1 cellular context compared by ENCODE assay signal in the genomic region with DNA sequence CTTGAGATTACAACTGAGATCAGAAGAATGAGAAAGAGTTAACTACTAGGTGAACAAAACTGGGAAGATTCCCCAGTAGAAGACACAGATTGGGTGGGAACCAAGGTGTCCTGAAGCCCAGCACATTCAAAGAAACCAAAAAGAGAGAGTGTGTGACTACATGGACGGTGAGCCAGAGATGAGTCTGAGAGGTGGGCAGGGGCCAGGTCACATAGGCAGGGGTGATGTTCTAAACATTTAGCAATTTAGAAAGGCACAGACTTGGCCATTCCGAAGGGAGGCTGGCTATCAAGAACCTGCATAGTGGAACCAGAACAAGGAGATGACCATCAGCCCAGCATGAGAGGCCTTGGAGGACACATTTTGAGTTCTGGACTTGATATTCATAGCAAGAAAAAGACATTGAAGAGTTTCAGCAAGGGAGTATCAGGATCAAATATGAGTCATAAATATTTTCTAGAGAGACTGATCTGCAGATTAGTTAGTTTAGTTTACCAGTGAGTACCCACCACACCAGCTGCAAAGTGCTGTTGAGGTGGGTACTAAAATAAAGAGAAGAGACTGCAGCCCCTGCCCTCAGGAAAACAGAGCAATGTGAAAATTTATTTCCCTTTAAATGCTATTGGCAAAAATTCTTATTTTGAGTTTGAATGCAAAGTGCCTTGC.
TF ChIP-seq lines count a peak whose summit lies in the region.

No MANE protein-coding gene starts in this region.

TF ChIP-seq in SK-N-SH treated with all-trans-retinoic acid at 6 μM for 48 hours, 23 proteins besides CTCF, POLR2A, EP300 and RAD21 (continued from another document):
- TF ChIP-seq, protein P1, sequence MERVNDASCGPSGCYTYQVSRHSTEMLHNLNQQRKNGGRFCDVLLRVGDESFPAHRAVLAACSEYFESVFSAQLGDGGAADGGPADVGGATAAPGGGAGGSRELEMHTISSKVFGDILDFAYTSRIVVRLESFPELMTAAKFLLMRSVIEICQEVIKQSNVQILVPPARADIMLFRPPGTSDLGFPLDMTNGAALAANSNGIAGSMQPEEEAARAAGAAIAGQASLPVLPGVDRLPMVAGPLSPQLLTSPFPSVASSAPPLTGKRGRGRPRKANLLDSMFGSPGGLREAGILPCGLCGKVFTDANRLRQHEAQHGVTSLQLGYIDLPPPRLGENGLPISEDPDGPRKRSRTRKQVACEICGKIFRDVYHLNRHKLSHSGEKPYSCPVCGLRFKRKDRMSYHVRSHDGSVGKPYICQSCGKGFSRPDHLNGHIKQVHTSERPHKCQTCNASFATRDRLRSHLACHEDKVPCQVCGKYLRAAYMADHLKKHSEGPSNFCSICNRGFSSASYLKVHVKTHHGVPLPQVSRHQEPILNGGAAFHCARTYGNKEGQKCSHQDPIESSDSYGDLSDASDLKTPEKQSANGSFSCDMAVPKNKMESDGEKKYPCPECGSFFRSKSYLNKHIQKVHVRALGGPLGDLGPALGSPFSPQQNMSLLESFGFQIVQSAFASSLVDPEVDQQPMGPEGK (CRISPR knock-in tag; IDR thresholded peaks at IDR 0.05; ENCODE audit: borderline replicate concordance): no peak
- no peak for TF ChIP-seq ZNF8 (CRISPR knock-in tag; IDR thresholded peaks at IDR 0.05)
- TF ChIP-seq ARNTL (CRISPR knock-in tag; IDR thresholded peaks at IDR 0.05; ENCODE audit: borderline replicate concordance, low read depth): no peak
- TF ChIP-seq ESRRG (CRISPR knock-in tag; IDR thresholded peaks at IDR 0.05): no peak
- no peak for TF ChIP-seq PPARA (CRISPR knock-in tag; IDR thresholded peaks at IDR 0.05; ENCODE audit: borderline replicate concordance)
- no peak for TF ChIP-seq BACH2 (CRISPR knock-in tag; IDR thresholded peaks at IDR 0.05; ENCODE audit: borderline replicate concordance)
